In genomic region chr1:112981461-112982233, GRCh38 we compare ENCODE assay signal across 26 cellular contexts. TPM values are rescaled to one million over a fixed set of nuclear protein-coding genes. Genes with fewer than 3 reads are reported as not detected.
DNase-seq lines count a peak whose midpoint lies in the region; ATAC-seq, FAIRE-seq and TF ChIP-seq lines count a peak whose summit lies in the region.
"Had no signal": no experiment of that assay in that cellular context is flagged by ENCODE, and none has a peak within 500 bp of the region (broad histone marks: within the 10 kb centered on the region; RNA-seq: fewer than 3 reads in every experiment).

No MANE protein-coding gene starts in this region.

- no peaks in the 10 kb centered on the region for H3K36me3 Mint-ChIP-seq in WTC11
- peaks cover 4% of the 10 kb centered on the region for H3K36me3 Mint-ChIP-seq in activated CD8-positive, alpha-beta memory T cell treated with anti-CD3 and anti-CD28 coated beads, Interleukin-2, amount 10 ng/mL, durations not matched to agents 7 days and 5 days

- peaks cover 5% of the 10 kb centered on the region; the same call in 1 of the 2 replicates for H3K4me1 Mint-ChIP-seq in WTC11
- peaks cover 3% of the 10 kb centered on the region for H3K4me1 Mint-ChIP-seq in activated CD8-positive, alpha-beta memory T cell treated with anti-CD3 and anti-CD28 coated beads, Interleukin-2, amount 10 ng/mL, durations not matched to agents 7 days and 5 days

- H3K4me1 ChIP-seq in right cardiac atrium (ENCODE audit: control insufficient read depth, insufficient read depth, low read length) (peaks cover 2% of the 10 kb centered on the region), skeletal muscle tissue (ENCODE audit: control insufficient read depth in 3 of 3, insufficient read depth in 3 of 3, low read length in 3 of 3) (peaks cover 16 to 38% (median 28%) of the 10 kb centered on the region in 3 donors)
- H3K4me1 ChIP-seq: tibial nerve had no signal

- intact Hi-C loops in right cardiac atrium (cut with DNase I), result no loop called here
- intact Hi-C loops in left ventricle myocardium superior (cut with micrococcal nuclease), result no loop called here

- CTCF ChIA-PET in WTC11 (lab: Charles Lee), result interaction anchor here (1.3 to 1.8 kb wide), 2 partner anchors 66 to 91 kb away, joined by 3 to 4 read pairs; partner anchors contain the start of gene LRIG2
- CTCF ChIA-PET in activated CD8-positive, alpha-beta memory T cell treated with anti-CD3 and anti-CD28 coated beads, Interleukin-2, amount 10 ng/mL, durations not matched to agents 7 days and 5 days (lab: Charles Lee), result interaction anchor here (0.6 kb wide), 1 partner anchor 27 kb away, joined by 3 read pairs; no protein-coding TSS in a partner anchor

- WGBS in right cardiac atrium, result 92% methylated on average over 8 of the region's 8 CpGs

- TF ChIP-seq CTCF in WTC11 (IDR thresholded peaks at IDR 0.05), result no peak

- no peak overlapping the region for H3K9ac ChIP-seq in skeletal muscle tissue (ENCODE audit: low read depth in 1 of 3, low read length in 3 of 3)

- no peak for FAIRE-seq in urothelium cell line (lab: Jason Lieb, UNC)
- FAIRE-seq: GM19239, keratinocyte had no signal

- no peak overlapping the region for H3K4me3 Mint-ChIP-seq in WTC11
- H3K4me3 Mint-ChIP-seq in activated CD8-positive, alpha-beta memory T cell treated with anti-CD3 and anti-CD28 coated beads, Interleukin-2, amount 10 ng/mL, durations not matched to agents 7 days and 5 days, result no peak overlapping the region
- H3K4me3 Mint-ChIP-seq: activated B cell treated with CpG ODN at 0.5 μM for 24 hours; activated naive CD8-positive, alpha-beta T cell; CD4-positive, CD25-positive, alpha-beta regulatory T cell; neural crest cell had no signal

- H3K36me3 ChIP-seq in skeletal muscle tissue (ENCODE audit: control insufficient read depth in 3 of 3, insufficient read depth in 3 of 3, low read length in 3 of 3), result no peaks in the 10 kb centered on the region
- H3K36me3 ChIP-seq: esophagus squamous epithelium, stomach had no signal

- H3K9me3 Mint-ChIP-seq in WTC11, result no peaks in the 10 kb centered on the region
- no peaks in the 10 kb centered on the region for H3K9me3 Mint-ChIP-seq in activated CD8-positive, alpha-beta memory T cell treated with anti-CD3 and anti-CD28 coated beads, Interleukin-2, amount 10 ng/mL, durations not matched to agents 7 days and 5 days (ENCODE audit: low read depth)
- H3K9me3 Mint-ChIP-seq: activated B cell treated with CpG ODN at 0.5 μM for 24 hours; CD4-positive, CD25-positive, alpha-beta regulatory T cell; neural crest cell had no signal

- H3K27ac Mint-ChIP-seq in WTC11, result peak overlapping the region; percentile 72; the same call in 1 of the 2 replicates
- no peak overlapping the region for H3K27ac Mint-ChIP-seq in activated CD8-positive, alpha-beta memory T cell treated with anti-CD3 and anti-CD28 coated beads, Interleukin-2, amount 10 ng/mL, durations not matched to agents 7 days and 5 days
- H3K27ac Mint-ChIP-seq: activated naive CD8-positive, alpha-beta T cell had no signal

- H3K9me3 ChIP-seq in right cardiac atrium (ENCODE audit: control insufficient read depth, low read length) (no peaks in the 10 kb centered on the region), skeletal muscle tissue (ENCODE audit: control insufficient read depth in 3 of 3, low read length in 3 of 3) (no peaks in the 10 kb centered on the region)
- H3K9me3 ChIP-seq: esophagus squamous epithelium, stomach, tibial nerve had no signal

- ATAC-seq in right cardiac atrium, result no peak
- no peak for ATAC-seq in left ventricle myocardium superior
- no peak for ATAC-seq in WTC11
- no peak for ATAC-seq in activated CD8-positive, alpha-beta memory T cell treated with anti-CD3 and anti-CD28 coated beads, Interleukin-2, amount 10 ng/mL, durations not matched to agents 7 days and 5 days
- ATAC-seq: Panc1 had no signal

- POLR2A ChIA-PET in WTC11 (lab: Charles Lee), result interaction anchor here (0.7 kb wide), 1 partner anchor 342 kb away, joined by 6 read pairs; no protein-coding TSS in a partner anchor

- H3K27me3 ChIP-seq in right cardiac atrium (ENCODE audit: control insufficient read depth, insufficient read depth), result no peaks in the 10 kb centered on the region
- H3K27me3 ChIP-seq in skeletal muscle tissue (ENCODE audit: control insufficient read depth in 3 of 3, insufficient read depth in 3 of 3, low read length in 3 of 3), result no peaks in the 10 kb centered on the region
- H3K27me3 ChIP-seq: esophagus squamous epithelium, stomach, tibial nerve had no signal

- no peaks in the 10 kb centered on the region for H3K27me3 Mint-ChIP-seq in WTC11 (ENCODE audit: low read depth)
- H3K27me3 Mint-ChIP-seq in activated CD8-positive, alpha-beta memory T cell treated with anti-CD3 and anti-CD28 coated beads, Interleukin-2, amount 10 ng/mL, durations not matched to agents 7 days and 5 days, result no peaks in the 10 kb centered on the region
- H3K27me3 Mint-ChIP-seq: activated B cell treated with CpG ODN at 0.5 μM for 24 hours; activated naive CD8-positive, alpha-beta T cell; CD4-positive, CD25-positive, alpha-beta regulatory T cell had no signal

- H3K4me3 ChIP-seq in right cardiac atrium (ENCODE audit: low read length) (no peak overlapping the region), skeletal muscle tissue (ENCODE audit: low read length in 3 of 3) (no peak overlapping the region)
- H3K4me3 ChIP-seq: esophagus squamous epithelium, stomach, tibial nerve had no signal

- DNase-seq in right cardiac atrium (no peak), left ventricle myocardium superior (no peak), NCI-H748 treated with DMSO at 0.1 percent for 48 hours (lab: John Stamatoyannopoulos, UW) (peak; percentile 5), WTC11 (ENCODE audit: low spot score) (no peak), urothelium cell line (ENCODE audit: low spot score) (no peak)
- DNase-seq in activated CD4-positive, alpha-beta T cell treated with anti-CD3 and anti-CD28 coated beads, Interleukin-2, amount 50 U/mL, for 48 hours, result no peak
- no peak for DNase-seq in activated CD8-positive, alpha-beta memory T cell treated with anti-CD3 and anti-CD28 coated beads, Interleukin-2, amount 10 ng/mL, durations not matched to agents 7 days and 5 days
- DNase-seq: activated B cell treated with CpG ODN at 0.5 μM for 24 hours; activated CD4-positive, alpha-beta T cell treated with anti-CD3 and anti-CD28 coated beads, Interleukin-2, amount 50 U/mL, for 4 hours; activated CD8-positive, alpha-beta memory T cell treated with anti-CD3 and anti-CD28 coated beads, Interleukin-2, amount 50 U/mL, for 48 hours; aorta; caudate nucleus; CD4-positive, CD25-positive, alpha-beta regulatory T cell; esophagus squamous epithelium; IMR-90; NCI-H1436 treated with DMSO at 0.1 percent for 48 hours; NCI-H526; stomach; T-helper 2 cell had no signal

- H3K27ac ChIP-seq in right cardiac atrium (ENCODE audit: low read length), result peak overlapping the region; percentile 37
- H3K27ac ChIP-seq in skeletal muscle tissue (ENCODE audit: low read depth, low read length), result peak overlapping the region; percentile 38
- H3K27ac ChIP-seq: esophagus squamous epithelium, stomach, tibial nerve had no signal

TF ChIP-seq in WTC11, 78 proteins besides CTCF, POLR2A, EP300 and RAD21:
- TF ChIP-seq ZNF317 (CRISPR knock-in tag; IDR thresholded peaks at IDR 0.05; ENCODE audit: borderline replicate concordance, low read depth), result no peak
- no peak for TF ChIP-seq MYBL2 (CRISPR knock-in tag; IDR thresholded peaks at IDR 0.05)
- TF ChIP-seq ZBTB21 (CRISPR knock-in tag; IDR thresholded peaks at IDR 0.05; ENCODE audit: borderline replicate concordance), result no peak
- no peak for TF ChIP-seq NFYB (CRISPR knock-in tag; conservative IDR thresholded peaks at IDR 0.05; ENCODE audit: low read depth)
- no peak for TF ChIP-seq HMGA2 (CRISPR knock-in tag; IDR thresholded peaks at IDR 0.05)
- TF ChIP-seq ZNF423 (CRISPR knock-in tag; IDR thresholded peaks at IDR 0.05), result no peak
- TF ChIP-seq ESRRA (CRISPR knock-in tag; IDR thresholded peaks at IDR 0.05; ENCODE audit: borderline replicate concordance), result no peak
- no peak for TF ChIP-seq ETV6 (CRISPR knock-in tag; IDR thresholded peaks at IDR 0.05)
- no peak for TF ChIP-seq NFE2L1 (CRISPR knock-in tag; IDR thresholded peaks at IDR 0.05)
- TF ChIP-seq PREB (CRISPR knock-in tag; IDR thresholded peaks at IDR 0.05; ENCODE audit: borderline replicate concordance), result no peak
- no peak for TF ChIP-seq RORB (CRISPR knock-in tag; IDR thresholded peaks at IDR 0.05)
- no peak for TF ChIP-seq E2F1 (CRISPR knock-in tag; IDR thresholded peaks at IDR 0.05)
- no peak for TF ChIP-seq PRRX2 (CRISPR knock-in tag; IDR thresholded peaks at IDR 0.05)
- TF ChIP-seq ZNF396 (CRISPR knock-in tag; IDR thresholded peaks at IDR 0.05; ENCODE audit: borderline replicate concordance), result no peak

RNA-seq across cellular contexts. Expression of gene SLC16A1, which starts 25.7 kb away (rescaled TPM):
- total RNA-seq in right cardiac atrium (100 to 1,000 TPM in 1 of 4 donors, 10 to 100 TPM in 3; 62.7 to 123 (median 68.6) TPM), left ventricle myocardium superior (123 TPM), WTC11 (2021) (328 to 381 TPM (median 374 TPM) in 3 replicates), skeletal muscle tissue (40.2 TPM)
- polyA plus RNA-seq in right cardiac atrium, result 35.4 TPM
- 10 to 100 TPM; 47.6 to 57.3 TPM for total RNA-seq in activated CD8-positive, alpha-beta memory T cell treated with anti-CD3 and anti-CD28 coated beads, Interleukin-2, amount 10 ng/mL, durations not matched to agents 7 days and 5 days
